Comparison of ENCODE assay signal across 23 cellular contexts in the genomic region with DNA sequence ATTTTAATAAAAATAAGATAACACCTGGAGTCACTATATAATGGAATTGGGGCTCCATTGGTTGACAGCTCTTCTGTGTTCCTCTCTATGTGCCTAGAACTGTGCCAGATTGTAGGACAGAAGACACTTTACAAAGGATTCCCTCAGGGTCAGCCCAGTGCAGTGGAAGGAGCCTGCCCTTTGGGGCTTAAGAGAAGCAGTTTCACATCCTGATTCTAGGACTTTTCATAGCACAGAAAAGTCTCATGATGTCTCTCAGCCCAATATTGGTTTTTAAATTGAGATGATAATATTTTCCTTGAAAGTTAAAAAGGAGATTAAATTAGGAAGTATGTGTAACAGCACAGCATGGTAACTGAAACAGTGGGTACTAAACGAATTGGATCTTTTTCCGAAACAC. TPM values are rescaled to one million over a fixed set of nuclear protein-coding genes. Genes with fewer than 3 reads are reported as not detected.
"Had no signal": no experiment of that assay in that cellular context is flagged by ENCODE, and none has a peak within 500 bp of the region (broad histone marks: within the 10 kb centered on the region; RNA-seq: fewer than 3 reads in every experiment).

No MANE protein-coding gene starts in this region.

- H3K27me3 ChIP-seq: dorsolateral prefrontal cortex, esophagus muscularis mucosa, sigmoid colon, suprapubic skin had no signal

- DNase-seq: activated CD4-positive, alpha-beta T cell treated with anti-CD3 and anti-CD28 coated beads, Interleukin-2, amount 50 U/mL, for 1 hour; activated CD4-positive, CD25-positive, alpha-beta regulatory T cell; activated effector memory CD4-positive, alpha-beta T cell treated with anti-CD3 and anti-CD28 coated beads, Interleukin-2, amount 50 U/mL, for 16 hours; activated naive CD8-positive, alpha-beta T cell treated with anti-CD3 and anti-CD28 coated beads, Interleukin-2, amount 10 ng/mL, durations not matched to agents 7 days and 5 days; activated T-cell treated with anti-CD3 and anti-CD28 coated beads for 4 hours; dorsolateral prefrontal cortex; foreskin fibroblast; left cardiac atrium; nephron progenitor cell; psoas muscle; sigmoid colon; stimulated activated CD4-positive, alpha-beta T cell treated with anti-CD3 and anti-CD28 coated beads, Interleukin-2, amount 100 ng/mL, for 24 hours; stimulated activated naive CD8-positive, alpha-beta T cell treated with anti-CD3 and anti-CD28 coated beads, Interleukin-15, Interleukin-2, amounts not matched to agents 100 U/mL and 50 U/mL, for 24 hours had no signal

- H3K4me3 Mint-ChIP-seq: activated naive CD8-positive, alpha-beta T cell treated with anti-CD3 and anti-CD28 coated beads, Interleukin-2, amount 10 ng/mL, durations not matched to agents 7 days and 5 days; nephron progenitor cell; T-helper 1 cell treated with Interleukin-12 subunit alpha and Interleukin-12 subunit beta and Interleukin-4 antibody, amounts not matched to agents 30 μg/mL and 1 μg/mL, for 36 hours; type B pancreatic cell had no signal

- H3K36me3 ChIP-seq: suprapubic skin had no signal

- H3K4me3 ChIP-seq: dorsolateral prefrontal cortex, esophagus muscularis mucosa, lung, psoas muscle, sigmoid colon, suprapubic skin had no signal

- H3K27ac ChIP-seq: esophagus muscularis mucosa, psoas muscle, sigmoid colon, suprapubic skin had no signal

- H3K4me1 ChIP-seq: psoas muscle had no signal

- H3K9me3 ChIP-seq: esophagus muscularis mucosa, psoas muscle, sigmoid colon, suprapubic skin had no signal

- H3K9me3 Mint-ChIP-seq: activated naive CD8-positive, alpha-beta T cell treated with anti-CD3 and anti-CD28 coated beads, Interleukin-2, amount 10 ng/mL, durations not matched to agents 7 days and 5 days; nephron progenitor cell; T-helper 1 cell treated with Interleukin-12 subunit alpha and Interleukin-12 subunit beta and Interleukin-4 antibody, amounts not matched to agents 30 μg/mL and 1 μg/mL, for 36 hours; type B pancreatic cell had no signal

- ATAC-seq: left cardiac atrium; psoas muscle; stimulated activated naive CD8-positive, alpha-beta T cell treated with anti-CD3 and anti-CD28 coated beads, Interleukin-15, Interleukin-2, amounts not matched to agents 100 U/mL and 50 U/mL, for 24 hours had no signal

- H3K4me1 Mint-ChIP-seq: nephron progenitor cell had no signal

- H3K27me3 Mint-ChIP-seq: activated naive CD8-positive, alpha-beta T cell treated with anti-CD3 and anti-CD28 coated beads, Interleukin-2, amount 10 ng/mL, durations not matched to agents 7 days and 5 days; type B pancreatic cell had no signal

- H3K27ac Mint-ChIP-seq: activated naive CD8-positive, alpha-beta T cell treated with anti-CD3 and anti-CD28 coated beads, Interleukin-2, amount 10 ng/mL, durations not matched to agents 7 days and 5 days; nephron progenitor cell; T-helper 1 cell treated with Interleukin-12 subunit alpha and Interleukin-12 subunit beta and Interleukin-4 antibody, amounts not matched to agents 30 μg/mL and 1 μg/mL, for 36 hours; type B pancreatic cell had no signal

- H3K36me3 Mint-ChIP-seq: type B pancreatic cell had no signal

RNA-seq across cellular contexts. Expression of a gene that starts 19.5 kb away (rescaled TPM):
- total RNA-seq: aorta, esophagus muscularis mucosa, mononuclear cell, osteoblast, psoas muscle, suprapubic skin had no signal

RNA-seq across cellular contexts. Expression of a gene that starts 37.8 kb away (rescaled TPM):
- total RNA-seq: activated CD8-positive, alpha-beta memory T cell treated with anti-CD3 and anti-CD28 coated beads for 36 hours; activated naive CD8-positive, alpha-beta T cell treated with anti-CD3 and anti-CD28 coated beads, Interleukin-2, amount 10 ng/mL, durations not matched to agents 7 days and 5 days; bronchial epithelial cell; esophagus muscularis mucosa had no signal
- polyA plus RNA-seq: aorta had no signal

RNA-seq across cellular contexts. Expression of a gene that starts 52.7 kb away (rescaled TPM):
- total RNA-seq: bronchial epithelial cell, osteoblast had no signal
